26 cellular contexts compared by ENCODE assay signal in genomic region chr6:80956898-80957297, GRCh38.
"Had no signal": no experiment of that assay in that cellular context is flagged by ENCODE, and none has a peak within 500 bp of the region (broad histone marks: within the 10 kb centered on the region; RNA-seq: fewer than 3 reads in every experiment).

No MANE protein-coding gene starts in this region.

- H3K4me1 ChIP-seq: left lung had no signal

- H3K9me3 ChIP-seq: ascending aorta, gastroesophageal sphincter, left lung, thoracic aorta had no signal

- H3K4me3 ChIP-seq: ascending aorta, gastroesophageal sphincter, left lung, thoracic aorta had no signal

- H3K36me3 ChIP-seq: ascending aorta, gastroesophageal sphincter, left lung, thoracic aorta had no signal

- H3K27ac ChIP-seq: ascending aorta, gastroesophageal sphincter, left lung, thoracic aorta, VCaP had no signal

- H3K27me3 ChIP-seq: ascending aorta, gastroesophageal sphincter, left lung had no signal

- ATAC-seq: effector memory CD8-positive, alpha-beta T cell; gastroesophageal sphincter; left lung; naive thymus-derived CD4-positive, alpha-beta T cell; sciatic nerve; stimulated activated effector memory CD8-positive, alpha-beta T cell treated with anti-CD3 and anti-CD28 coated beads, Interleukin-12 subunit alpha, Interleukin-12 subunit beta, amount 100 ng/mL, for 72 hours had no signal

- DNase-seq: activated CD4-positive, alpha-beta T cell treated with anti-CD3 and anti-CD28 coated beads for 4 hours; activated CD4-positive, alpha-beta T cell treated with anti-CD3 and anti-CD28 coated beads, Interleukin-2, amount 50 U/mL, for 48 hours; activated CD8-positive, alpha-beta memory T cell treated with anti-CD3 and anti-CD28 coated beads, Interleukin-2, amount 50 U/mL, for 4 hours; activated gamma-delta T cell; activated naive CD4-positive, alpha-beta T cell treated with anti-CD3 and anti-CD28 coated beads, Interleukin-2, amount 10 ng/mL, durations not matched to agents 7 days and 5 days; activated naive CD8-positive, alpha-beta T cell treated with anti-CD3 and anti-CD28 coated beads, Interleukin-2, amount 10 ng/mL, durations not matched to agents 7 days and 5 days; activated T-cell treated with anti-CD3 and anti-CD28 coated beads, Interleukin-2, amount 50 U/mL, for 1 hour; caudate nucleus; cortex of kidney; effector memory CD8-positive, alpha-beta T cell; head of caudate nucleus; kidney glomerular epithelial cell; left lung; naive thymus-derived CD4-positive, alpha-beta T cell; occipital lobe; posterior cingulate gyrus; small intestine; stimulated activated CD4-positive, alpha-beta T cell treated with anti-CD3 and anti-CD28 coated beads, Interleukin-4, amount 100 ng/mL, for 24 hours; T-helper 1 cell; trophoblast cell had no signal
